11 cellular contexts compared by ENCODE assay signal in the genomic region with DNA sequence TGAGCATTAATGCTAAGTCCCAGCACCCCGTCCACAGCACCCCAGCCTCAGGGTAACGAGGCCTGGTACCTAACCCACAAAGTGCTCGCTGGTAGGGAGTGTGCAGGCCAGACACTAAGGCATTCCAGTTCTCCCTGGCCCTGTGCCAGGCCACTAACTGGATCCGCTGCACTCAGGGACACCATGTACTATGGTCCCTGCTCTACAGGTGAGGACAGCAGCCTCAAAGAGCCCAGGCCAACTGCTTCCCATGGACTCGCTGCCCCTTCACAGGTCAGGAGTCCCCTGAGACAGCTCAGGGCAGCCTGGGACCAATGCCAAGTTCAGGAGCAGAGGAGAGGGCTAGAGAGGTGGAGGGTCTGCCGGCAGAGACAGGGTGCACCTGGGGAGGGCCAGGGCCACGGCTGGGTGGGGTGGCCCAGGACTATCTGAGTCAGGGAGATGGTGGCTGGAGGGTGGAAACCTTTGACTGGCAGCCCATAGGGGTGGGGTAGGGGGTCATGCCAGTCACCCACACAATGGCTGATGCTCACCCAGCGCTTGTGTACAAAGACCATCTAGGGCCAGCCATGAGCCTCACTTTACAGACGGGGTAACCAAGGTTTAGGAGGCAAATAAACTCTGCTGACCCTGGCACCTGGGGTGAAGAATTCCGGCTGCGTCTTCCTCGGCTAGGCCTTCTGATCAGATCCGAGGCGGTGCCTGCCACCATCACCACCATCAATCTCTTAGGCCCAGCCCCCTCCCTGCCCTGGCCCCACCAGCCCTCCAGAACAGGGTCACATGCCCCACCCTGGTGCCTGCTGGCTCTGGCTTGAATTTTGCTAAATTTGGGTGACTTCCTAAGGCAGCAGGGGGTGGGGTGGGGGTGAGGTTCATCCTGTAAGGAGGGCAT. TPM values are rescaled to one million over a fixed set of nuclear protein-coding genes. Genes with fewer than 3 reads are reported as not detected.
A peak's percentile ranks its signal among the peaks of the same experiment; 100 is the strongest.
DNase-seq lines count a peak whose midpoint lies in the region; ATAC-seq and TF ChIP-seq lines count a peak whose summit lies in the region.
"Had no signal": no experiment of that assay in that cellular context is flagged by ENCODE, and none has a peak within 500 bp of the region (broad histone marks: within the 10 kb centered on the region; RNA-seq: fewer than 3 reads in every experiment).

No MANE protein-coding gene starts in this region.

- H4K20me1 ChIP-seq in osteoblast (ENCODE audit: insufficient read depth, low read length), result peaks cover 60% of the 10 kb centered on the region
- H4K20me1 ChIP-seq in PC-3 (ENCODE audit: low read length), result no peaks in the 10 kb centered on the region

- no peak for DNase-seq in WERI-Rb-1
- peak in 1 of 2 donors; percentile 74 for DNase-seq in heart right ventricle
- peak; percentile 70 for DNase-seq in osteoblast (ENCODE audit: insufficient read length, low spot score, missing footprints)
- no peak for DNase-seq in naive thymus-derived CD4-positive, alpha-beta T cell
- DNase-seq in PC-3, result no peak
- DNase-seq in foreskin keratinocyte, result no peak
- no peak for DNase-seq in activated CD4-positive, alpha-beta memory T cell treated with anti-CD3 and anti-CD28 coated beads for 36 hours
- DNase-seq: NCI-H510A had no signal

- peak overlapping the region; percentile 78 for H3K4me3 ChIP-seq in ACC112 (ENCODE audit: low read depth, low read length)
- peak overlapping the region; percentile 40 for H3K4me3 ChIP-seq in WERI-Rb-1 (ENCODE audit: low read depth, low read length)
- peak overlapping the region; percentile 26 to 67 (median 58) for H3K4me3 ChIP-seq in heart right ventricle
- peak overlapping the region; percentile 70 for H3K4me3 ChIP-seq in osteoblast (ENCODE audit: insufficient read depth, low read length)
- H3K4me3 ChIP-seq in naive thymus-derived CD4-positive, alpha-beta T cell (ENCODE audit: low read length), result no peak overlapping the region
- no peak overlapping the region for H3K4me3 ChIP-seq in PC-3 (ENCODE audit: low read length)

- POLR2A ChIA-PET in naive thymus-derived CD4-positive, alpha-beta T cell (lab: Charles Lee), result no interaction called here
- POLR2A ChIA-PET in PC-3 (lab: Charles Lee; ENCODE audit: unreplicated experiment), result no interaction called here
- POLR2A ChIA-PET in activated CD4-positive, alpha-beta memory T cell treated with anti-CD3 and anti-CD28 coated beads for 36 hours (lab: Charles Lee), result no interaction called here

- peaks cover 0 to 45% (median 8%) of the 10 kb centered on the region in 5 donors for H3K27me3 Mint-ChIP-seq in naive thymus-derived CD4-positive, alpha-beta T cell
- peaks cover 16% of the 10 kb centered on the region for H3K27me3 Mint-ChIP-seq in activated CD4-positive, alpha-beta memory T cell treated with anti-CD3 and anti-CD28 coated beads for 36 hours

- H2AFZ ChIP-seq in ACC112 (ENCODE audit: low read length, unreplicated experiment), result no peak overlapping the region
- peak overlapping the region; percentile 25 for H2AFZ ChIP-seq in osteoblast (ENCODE audit: low read length)
- H2AFZ ChIP-seq in PC-3 (ENCODE audit: low read length), result no peak overlapping the region

- H3K4me1 Mint-ChIP-seq in naive thymus-derived CD4-positive, alpha-beta T cell, result peaks cover 0 to 60% (median 44%) of the 10 kb centered on the region in 7 donors
- peaks cover 7% of the 10 kb centered on the region for H3K4me1 Mint-ChIP-seq in activated CD4-positive, alpha-beta memory T cell treated with anti-CD3 and anti-CD28 coated beads for 36 hours (ENCODE audit: low read depth)

- H3K9me3 ChIP-seq in WERI-Rb-1 (ENCODE audit: severe bottlenecking) (no peaks in the 10 kb centered on the region), heart right ventricle (no peaks in the 10 kb centered on the region), osteoblast (ENCODE audit: low read depth, low read length) (no peaks in the 10 kb centered on the region), PC-3 (ENCODE audit: low read length) (no peaks in the 10 kb centered on the region)
- H3K9me3 ChIP-seq in naive thymus-derived CD4-positive, alpha-beta T cell (ENCODE audit: control insufficient read depth in 2 of 3, low read length in 3 of 3), result no peaks in the 10 kb centered on the region

- peaks cover 62% of the 10 kb centered on the region for H3K79me2 ChIP-seq in ACC112 (ENCODE audit: control insufficient read depth, insufficient read depth, low read length, unreplicated experiment)
- H3K79me2 ChIP-seq in osteoblast (ENCODE audit: insufficient read depth, low read length), result peaks cover 93% of the 10 kb centered on the region
- peaks cover 6% of the 10 kb centered on the region for H3K79me2 ChIP-seq in PC-3 (ENCODE audit: low read length)

- H3K27me3 ChIP-seq in ACC112 (ENCODE audit: insufficient read depth, low read length) (no peaks in the 10 kb centered on the region), WERI-Rb-1 (ENCODE audit: insufficient read depth, low read depth, severe bottlenecking) (no peaks in the 10 kb centered on the region), heart right ventricle (no peaks in the 10 kb centered on the region), osteoblast (ENCODE audit: insufficient read depth, low read length) (no peaks in the 10 kb centered on the region), PC-3 (ENCODE audit: low read length) (no peaks in the 10 kb centered on the region), foreskin keratinocyte (no peaks in the 10 kb centered on the region)
- no peaks in the 10 kb centered on the region for H3K27me3 ChIP-seq in naive thymus-derived CD4-positive, alpha-beta T cell (ENCODE audit: control insufficient read depth in 2 of 2, insufficient read depth in 2 of 2, low read length in 2 of 2)

- no peak overlapping the region for H3K9ac ChIP-seq in PC-3 (ENCODE audit: low read length)

- no peaks in the 10 kb centered on the region for H3K9me3 Mint-ChIP-seq in naive thymus-derived CD4-positive, alpha-beta T cell
- no peaks in the 10 kb centered on the region for H3K9me3 Mint-ChIP-seq in activated CD4-positive, alpha-beta memory T cell treated with anti-CD3 and anti-CD28 coated beads for 36 hours
- H3K9me3 Mint-ChIP-seq: CD8-positive, alpha-beta memory T cell; memory B cell had no signal

- H3K4me1 ChIP-seq in ACC112 (ENCODE audit: control insufficient read depth, insufficient read depth, low read length, unreplicated experiment), result peaks cover 46% of the 10 kb centered on the region
- peaks cover 22 to 96% (median 84%) of the 10 kb centered on the region in 9 donors for H3K4me1 ChIP-seq in heart right ventricle
- H3K4me1 ChIP-seq in osteoblast (ENCODE audit: insufficient read depth, low read length), result peaks cover 50% of the 10 kb centered on the region
- peaks cover 0 to 8% of the 10 kb centered on the region in 2 donors for H3K4me1 ChIP-seq in naive thymus-derived CD4-positive, alpha-beta T cell (ENCODE audit: control insufficient read depth in 2 of 2, insufficient read depth in 2 of 2, low read length in 2 of 2)
- peaks cover 3% of the 10 kb centered on the region; the same call in 1 of the 2 replicates for H3K4me1 ChIP-seq in PC-3 (ENCODE audit: insufficient read depth, low read length)
- H3K4me1 ChIP-seq in foreskin keratinocyte, result no peaks in the 10 kb centered on the region

- peak in 6 of 8 donors; percentile 24 to 61 (median 40) for ATAC-seq in heart right ventricle
- ATAC-seq in naive thymus-derived CD4-positive, alpha-beta T cell, result no peak
- no peak for ATAC-seq in PC-3
- no peak for ATAC-seq in foreskin keratinocyte

- intact Hi-C loops in heart right ventricle (cut with DNase I) (loop anchor here in 5 of 10 donors (5.0 to 10.0 kb wide), 4 partner anchors 37 to 125 kb away; no protein-coding TSS in a partner anchor), PC-3 (cut with micrococcal nuclease) (loop anchor here (10.0 kb wide), 1 partner anchor 215 kb away; the partner anchor contains the start of gene ZNF195)
- intact Hi-C loops in naive thymus-derived CD4-positive, alpha-beta T cell (cut with micrococcal nuclease), result no loop called here
- intact Hi-C loops in activated CD4-positive, alpha-beta memory T cell treated with anti-CD3 and anti-CD28 coated beads for 36 hours (cut with micrococcal nuclease), result no loop called here

- H3K4me2 ChIP-seq in osteoblast (ENCODE audit: insufficient read depth, low read length) (peak overlapping the region; percentile 83), PC-3 (ENCODE audit: low read length) (no peak overlapping the region)

- 45 to 48% methylated on average over 14 of the region's 14 CpGs for WGBS in heart right ventricle, 2 donors

- CTCF ChIA-PET in naive thymus-derived CD4-positive, alpha-beta T cell (lab: Charles Lee), result no interaction called here
- CTCF ChIA-PET in PC-3 (lab: Charles Lee), result no interaction called here
- CTCF ChIA-PET in activated CD4-positive, alpha-beta memory T cell treated with anti-CD3 and anti-CD28 coated beads for 36 hours (lab: Charles Lee), result no interaction called here

- no peak overlapping the region for H3K27ac Mint-ChIP-seq in naive thymus-derived CD4-positive, alpha-beta T cell
- H3K27ac Mint-ChIP-seq in activated CD4-positive, alpha-beta memory T cell treated with anti-CD3 and anti-CD28 coated beads for 36 hours, result no peak overlapping the region
- H3K27ac Mint-ChIP-seq: memory B cell had no signal

- no peaks in the 10 kb centered on the region for H3K36me3 Mint-ChIP-seq in naive thymus-derived CD4-positive, alpha-beta T cell
- no peaks in the 10 kb centered on the region for H3K36me3 Mint-ChIP-seq in activated CD4-positive, alpha-beta memory T cell treated with anti-CD3 and anti-CD28 coated beads for 36 hours
- H3K36me3 Mint-ChIP-seq: CD8-positive, alpha-beta memory T cell; memory B cell had no signal

- H3K27ac ChIP-seq in ACC112 (ENCODE audit: low read depth, low read length) (peak overlapping the region; percentile 38; the same call in 1 of the 2 replicates), WERI-Rb-1 (no peak overlapping the region), heart right ventricle (peak overlapping the region in 9 of 10 donors; percentile 49 to 84 (median 74)), osteoblast (ENCODE audit: low read depth, low read length) (peak overlapping the region; percentile 50), PC-3 (ENCODE audit: low read length) (no peak overlapping the region), foreskin keratinocyte (no peak overlapping the region)
- no peak overlapping the region for H3K27ac ChIP-seq in naive thymus-derived CD4-positive, alpha-beta T cell (ENCODE audit: low read depth, low read length)

- no peaks in the 10 kb centered on the region for H3K36me3 ChIP-seq in ACC112 (ENCODE audit: insufficient read depth, low read length)
- H3K36me3 ChIP-seq in WERI-Rb-1, result no peaks in the 10 kb centered on the region
- peaks cover 0 to 7% (median 0%) of the 10 kb centered on the region in 9 donors for H3K36me3 ChIP-seq in heart right ventricle
- H3K36me3 ChIP-seq in osteoblast (ENCODE audit: insufficient read depth, low read length), result no peaks in the 10 kb centered on the region
- no peaks in the 10 kb centered on the region for H3K36me3 ChIP-seq in naive thymus-derived CD4-positive, alpha-beta T cell (ENCODE audit: control insufficient read depth in 2 of 3, insufficient read depth in 3 of 3, low read length in 3 of 3)
- no peaks in the 10 kb centered on the region for H3K36me3 ChIP-seq in PC-3 (ENCODE audit: low read depth, low read length)

- H3K9me2 ChIP-seq in PC-3 (replicated peaks; ENCODE audit: low read length), result no peaks in the 10 kb centered on the region

- TF ChIP-seq CTCF in WERI-Rb-1 (IDR thresholded peaks at IDR 0.05; ENCODE audit: low read depth, low read length) (no peak), heart right ventricle (IDR thresholded peaks at IDR 0.05) (no peak), osteoblast (IDR thresholded peaks at IDR 0.05; ENCODE audit: extremely low read depth, low read depth, low read length) (no peak), PC-3 (conservative IDR thresholded peaks at IDR 0.05; ENCODE audit: low read depth, low read length) (no peak), foreskin keratinocyte (conservative IDR thresholded peaks at IDR 0.05) (no peak)

- no peaks in the 10 kb centered on the region for H3F3A ChIP-seq in PC-3 (ENCODE audit: low read length, unreplicated experiment)

- no TSS peak for BruUV-seq in PC-3 (replicated peaks; lab: Mats Ljungman, UMichigan)

- H3K4me3 Mint-ChIP-seq in naive thymus-derived CD4-positive, alpha-beta T cell, result peak overlapping the region in 2 of 10 donors; percentile 55 to 56
- H3K4me3 Mint-ChIP-seq in activated CD4-positive, alpha-beta memory T cell treated with anti-CD3 and anti-CD28 coated beads for 36 hours, result no peak overlapping the region
- H3K4me3 Mint-ChIP-seq: memory B cell had no signal

RNA-seq across cellular contexts. Expression of gene OSBPL5, which starts 5.6 kb away (rescaled TPM):
- total RNA-seq in heart right ventricle, result 10 to 100 TPM; 12.7 to 18.2 (median 15.5) TPM
- 10 to 100 TPM; 10.4 to 18.7 TPM for polyA plus RNA-seq in heart right ventricle
- total RNA-seq in osteoblast, result 46.0 and 49.9 TPM in 2 replicates
- 10 to 100 TPM in 2 of 5 experiments, 1 to 10 TPM in 3; 3.7 to 76.7 (median 6.5) TPM for total RNA-seq in naive thymus-derived CD4-positive, alpha-beta T cell
- polyA plus RNA-seq in naive thymus-derived CD4-positive, alpha-beta T cell, result 1 to 10 TPM in 1 of 2 donors, under 1 TPM in 1; 0.51 to 2.7 TPM
- total RNA-seq in PC-3 (2014; rRNA removed), result 51.4 and 51.5 TPM in 2 replicates
- total RNA-seq in foreskin keratinocyte, result 13.0 and 16.4 TPM in 2 replicates
- polyA plus RNA-seq in foreskin keratinocyte, result 7.7 and 9.0 TPM in 2 replicates
- 1 to 10 TPM; 4.6 to 4.7 TPM for total RNA-seq in activated CD4-positive, alpha-beta memory T cell treated with anti-CD3 and anti-CD28 coated beads for 36 hours

RNA-seq across cellular contexts. Expression of gene MRGPRG, which starts 59.1 kb away (rescaled TPM):
- total RNA-seq in heart right ventricle, result not detected
- polyA plus RNA-seq in heart right ventricle, result not detected
- total RNA-seq in osteoblast, result not detected in 2 replicates
- not detected for total RNA-seq in naive thymus-derived CD4-positive, alpha-beta T cell
- polyA plus RNA-seq in naive thymus-derived CD4-positive, alpha-beta T cell, result not detected
- total RNA-seq in PC-3 (2014; rRNA removed), result not detected in 2 replicates
- not detected in 2 replicates for total RNA-seq in foreskin keratinocyte
- polyA plus RNA-seq in foreskin keratinocyte, result not detected in 2 replicates
- total RNA-seq in activated CD4-positive, alpha-beta memory T cell treated with anti-CD3 and anti-CD28 coated beads for 36 hours, result not detected
- total RNA-seq: CD8-positive, alpha-beta memory T cell had no signal
- polyA plus RNA-seq: CD8-positive, alpha-beta memory T cell had no signal

Comparison
In these comparisons a context has a peak if more than half of its experiments do, and no peak if none do; other contexts are left out.
1. H3K27ac ChIP-seq: peak in ACC112 (single experiment), heart right ventricle (9 of 10) and osteoblast (single experiment); none in WERI-Rb-1 (single experiment), naive thymus-derived CD4-positive, alpha-beta T cell (single experiment), PC-3 (single experiment) and foreskin keratinocyte (single experiment).
2. H3K4me3 ChIP-seq: peak in ACC112 (single experiment), WERI-Rb-1 (single experiment), heart right ventricle (10 of 10) and osteoblast (single experiment); none in naive thymus-derived CD4-positive, alpha-beta T cell (single experiment) and PC-3 (single experiment).
3. ATAC-seq: peak in heart right ventricle (6 of 8); none in naive thymus-derived CD4-positive, alpha-beta T cell (single experiment), PC-3 (single experiment) and foreskin keratinocyte (single experiment).